ENCODE assay signal across 15 cellular contexts in the genomic region with DNA sequence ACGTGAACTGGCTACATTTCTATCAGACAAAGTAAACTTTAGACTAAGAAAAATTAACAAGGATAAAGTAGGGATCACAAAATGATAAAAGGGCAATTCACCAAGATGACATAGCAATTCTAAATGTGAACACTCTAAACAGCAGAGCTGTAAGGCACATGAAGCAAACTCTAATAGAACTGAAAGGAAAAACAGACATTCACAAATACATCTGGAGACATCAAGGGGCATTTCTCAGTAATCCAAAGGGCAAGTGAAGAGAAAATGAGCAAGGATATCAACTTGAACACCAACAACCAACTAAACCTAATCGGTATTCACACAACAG. TPM values are rescaled to one million over a fixed set of nuclear protein-coding genes. Genes with fewer than 3 reads are reported as not detected.
DNase-seq lines count a peak whose midpoint lies in the region; ATAC-seq and TF ChIP-seq lines count a peak whose summit lies in the region.
"Had no signal": no experiment of that assay in that cellular context is flagged by ENCODE, and none has a peak within 500 bp of the region (broad histone marks: within the 10 kb centered on the region; RNA-seq: fewer than 3 reads in every experiment).

No MANE protein-coding gene starts in this region.

- H3K27me3 ChIP-seq in stomach: no peaks in the 10 kb centered on the region
- H3K27me3 ChIP-seq: tibial nerve had no signal

- H3K4me3 Mint-ChIP-seq in activated CD4-positive, alpha-beta T cell treated with anti-CD3 and anti-CD28 coated beads, Interleukin-2, amount 10 ng/mL, durations not matched to agents 7 days and 5 days: no peak overlapping the region
- peak overlapping the region; percentile 33 for H3K4me3 Mint-ChIP-seq in T-helper 17 cell

- peaks cover 30% of the 10 kb centered on the region for H3K36me3 Mint-ChIP-seq in activated CD4-positive, alpha-beta T cell treated with anti-CD3 and anti-CD28 coated beads, Interleukin-2, amount 10 ng/mL, durations not matched to agents 7 days and 5 days (ENCODE audit: low read depth)
- H3K36me3 Mint-ChIP-seq in T-helper 17 cell (ENCODE audit: low read depth): peaks cover 3% of the 10 kb centered on the region

- TF ChIP-seq POLR2A in stomach (IDR thresholded peaks at IDR 0.05): no peak

- no peak for DNase-seq in activated CD4-positive, alpha-beta T cell treated with anti-CD3 and anti-CD28 coated beads, Interleukin-2, amount 10 ng/mL, durations not matched to agents 7 days and 5 days
- DNase-seq in activated CD4-positive, alpha-beta T cell treated with anti-CD3 and anti-CD28 coated beads for 48 hours: no peak
- DNase-seq in T-helper 17 cell (no peak), fibroblast of villous mesenchyme (ENCODE audit: low read depth) (peak; percentile 25), stomach (no peak), occipital lobe (lab: John Stamatoyannopoulos, UW) (no peak), COLO668 (lab: John Stamatoyannopoulos, UW; ENCODE audit: unreplicated experiment) (no peak)
- DNase-seq: activated CD4-positive, alpha-beta T cell treated with anti-CD3 and anti-CD28 coated beads for 4 hours; activated T-cell treated with anti-CD3 and anti-CD28 coated beads for 4 hours; NCI-H146; NCI-H446; stimulated activated CD4-positive, alpha-beta T cell treated with anti-CD3 and anti-CD28 coated beads, Interleukin-4, amount 100 ng/mL, for 4 hours; T1000 had no signal

- H3K36me3 ChIP-seq in stomach: no peaks in the 10 kb centered on the region
- H3K36me3 ChIP-seq: tibial nerve had no signal

- no peak for ATAC-seq in T-helper 17 cell
- ATAC-seq in GM19463 (IDR thresholded peaks at IDR 0.05; ENCODE audit: unreplicated experiment): no peak

- H3K9me3 ChIP-seq in T-helper 17 cell (ENCODE audit: control insufficient read depth, low read length, poor library complexity, severe bottlenecking) (no peaks in the 10 kb centered on the region), stomach (no peaks in the 10 kb centered on the region)

- TF ChIP-seq CTCF in fibroblast of villous mesenchyme (IDR thresholded peaks at IDR 0.05; ENCODE audit: insufficient read depth, low read depth, low read length) (no peak), stomach (IDR thresholded peaks at IDR 0.05) (no peak)

- H3K4me3 ChIP-seq in fibroblast of villous mesenchyme (ENCODE audit: low read depth, low read length): no peak overlapping the region
- H3K4me3 ChIP-seq in stomach: no peak overlapping the region
- H3K4me3 ChIP-seq: tibial nerve had no signal

- CTCF ChIA-PET in activated CD4-positive, alpha-beta T cell treated with anti-CD3 and anti-CD28 coated beads, Interleukin-2, amount 10 ng/mL, durations not matched to agents 7 days and 5 days (lab: Charles Lee): no interaction called here

- no peaks in the 10 kb centered on the region for H3K27me3 Mint-ChIP-seq in activated CD4-positive, alpha-beta T cell treated with anti-CD3 and anti-CD28 coated beads, Interleukin-2, amount 10 ng/mL, durations not matched to agents 7 days and 5 days
- H3K27me3 Mint-ChIP-seq in T-helper 17 cell: no peaks in the 10 kb centered on the region

- POLR2A ChIA-PET in activated CD4-positive, alpha-beta T cell treated with anti-CD3 and anti-CD28 coated beads, Interleukin-2, amount 10 ng/mL, durations not matched to agents 7 days and 5 days (lab: Charles Lee): no interaction called here

- H3K4me1 Mint-ChIP-seq in activated CD4-positive, alpha-beta T cell treated with anti-CD3 and anti-CD28 coated beads, Interleukin-2, amount 10 ng/mL, durations not matched to agents 7 days and 5 days: peaks cover 39% of the 10 kb centered on the region
- H3K4me1 Mint-ChIP-seq in T-helper 17 cell: peaks cover 50% of the 10 kb centered on the region

- no peak for TF ChIP-seq EP300 in stomach (IDR thresholded peaks at IDR 0.05)

- intact Hi-C loops in stomach (cut with DNase I; ENCODE audit: low total_unique reads): no loop called here

- H3K27ac ChIP-seq in stomach: peak overlapping the region in 4 of 5 donors; percentile 22 to 76 (median 62)
- H3K27ac ChIP-seq: tibial nerve had no signal

- H3K4me1 ChIP-seq in stomach: peaks cover 9 to 57% (median 35%) of the 10 kb centered on the region in 4 donors

- H3K27ac Mint-ChIP-seq in activated CD4-positive, alpha-beta T cell treated with anti-CD3 and anti-CD28 coated beads, Interleukin-2, amount 10 ng/mL, durations not matched to agents 7 days and 5 days: peak overlapping the region; percentile 4
- peak overlapping the region; percentile 67 for H3K27ac Mint-ChIP-seq in T-helper 17 cell

- H3K9me3 Mint-ChIP-seq in activated CD4-positive, alpha-beta T cell treated with anti-CD3 and anti-CD28 coated beads, Interleukin-2, amount 10 ng/mL, durations not matched to agents 7 days and 5 days: peaks cover 5% of the 10 kb centered on the region

- 38 to 56% (median 44%) methylated on average over 2 of the region's 2 CpGs for WGBS in stomach, 5 donors

RNA-seq across cellular contexts. Expression of gene TUBGCP3, which starts 12.7 kb away (rescaled TPM):
- total RNA-seq in activated CD4-positive, alpha-beta T cell treated with anti-CD3 and anti-CD28 coated beads, Interleukin-2, amount 10 ng/mL, durations not matched to agents 7 days and 5 days: 10 to 100 TPM; 59.7 to 67.7 TPM
- total RNA-seq in T-helper 17 cell (10 to 100 TPM; 34.5 to 35.3 TPM), fibroblast of villous mesenchyme (15.5 and 18.4 TPM in 2 replicates), stomach (10 to 100 TPM; 10.7 to 49.6 (median 46.4) TPM), occipital lobe (32.9 TPM)
- 1 to 10 TPM; 7.8 to 9.5 (median 9.0) TPM for polyA plus RNA-seq in stomach
